ENCODE assay signal across 18 cellular contexts in the genomic region with DNA sequence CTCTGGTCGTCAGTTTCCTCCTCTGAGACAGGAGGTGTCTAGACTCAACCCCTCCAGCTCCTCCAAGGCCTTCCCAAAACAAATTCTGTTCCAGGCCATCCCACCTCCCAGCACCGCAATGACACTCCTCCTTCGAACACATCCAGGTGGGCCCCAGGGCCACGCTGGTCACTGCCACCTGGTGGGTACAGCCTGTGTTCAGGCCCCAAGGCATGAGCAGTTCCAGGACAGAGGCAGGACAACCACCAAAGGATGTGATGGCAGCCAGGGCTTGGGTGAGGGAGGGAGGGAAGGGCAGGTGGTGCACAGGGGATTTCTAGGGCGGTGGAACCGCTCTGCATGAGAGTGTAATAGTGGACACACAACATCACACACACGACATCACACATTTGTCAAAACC.
"Had no signal": no experiment of that assay in that cellular context is flagged by ENCODE, and none has a peak within 500 bp of the region (broad histone marks: within the 10 kb centered on the region; RNA-seq: fewer than 3 reads in every experiment).

No MANE protein-coding gene starts in this region.

- H3K4me3 Mint-ChIP-seq: naive thymus-derived CD8-positive, alpha-beta T cell; stimulated activated effector memory CD8-positive, alpha-beta T cell treated with anti-CD3 and anti-CD28 coated beads, Interleukin-12 subunit alpha, Interleukin-12 subunit beta, amount 100 ng/mL, for 72 hours; stimulated activated naive CD8-positive, alpha-beta T cell treated with anti-CD3 and anti-CD28 coated beads, Interleukin-15, Interleukin-2, amounts not matched to agents 100 ng/mL and 50 ng/mL, for 24 hours had no signal

- H3K27ac Mint-ChIP-seq: stimulated activated naive CD8-positive, alpha-beta T cell treated with anti-CD3 and anti-CD28 coated beads, Interleukin-15, Interleukin-2, amounts not matched to agents 100 ng/mL and 50 ng/mL, for 24 hours had no signal

- FAIRE-seq: endometrium, frontal cortex had no signal

- H3K9me3 ChIP-seq: mucosa of descending colon, ovary, tibial artery had no signal

- H3K4me3 ChIP-seq: mucosa of descending colon, ovary, smooth muscle cell, tibial artery had no signal

- H3K27ac ChIP-seq: ovary, tibial artery had no signal

- H3K9me3 Mint-ChIP-seq: naive thymus-derived CD8-positive, alpha-beta T cell; stimulated activated effector memory CD8-positive, alpha-beta T cell treated with anti-CD3 and anti-CD28 coated beads, Interleukin-12 subunit alpha, Interleukin-12 subunit beta, amount 100 ng/mL, for 72 hours; stimulated activated naive CD8-positive, alpha-beta T cell treated with anti-CD3 and anti-CD28 coated beads, Interleukin-15, Interleukin-2, amounts not matched to agents 100 ng/mL and 50 ng/mL, for 24 hours had no signal

- H3K27me3 Mint-ChIP-seq: naive thymus-derived CD8-positive, alpha-beta T cell; stimulated activated naive CD8-positive, alpha-beta T cell treated with anti-CD3 and anti-CD28 coated beads, Interleukin-15, Interleukin-2, amounts not matched to agents 100 ng/mL and 50 ng/mL, for 24 hours had no signal

- H3K36me3 ChIP-seq: ovary, tibial artery had no signal

- ATAC-seq: esophagus mucosa; mucosa of descending colon; naive thymus-derived CD8-positive, alpha-beta T cell; right cardiac atrium; stimulated activated effector memory CD8-positive, alpha-beta T cell treated with anti-CD3 and anti-CD28 coated beads, Interleukin-12 subunit alpha, Interleukin-12 subunit beta, amount 100 ng/mL, for 72 hours had no signal

- DNase-seq: central memory CD4-positive, alpha-beta T cell; cortex of kidney; effector memory CD4-positive, alpha-beta T cell; islet precursor cell; naive thymus-derived CD8-positive, alpha-beta T cell; nucleus accumbens; ovary; stimulated activated CD4-positive, alpha-beta T cell treated with anti-CD3 and anti-CD28 coated beads, Interleukin-4, amount 100 ng/mL, for 1 hour; stimulated activated CD8-positive, alpha-beta memory T cell treated with anti-CD3 and anti-CD28 coated beads, Interleukin-4, amount 100 ng/mL, for 48 hours; tibial artery had no signal

- H3K4me2 ChIP-seq: smooth muscle cell had no signal

- H3K27me3 ChIP-seq: ovary, tibial artery had no signal
